2 cellular contexts compared by ENCODE assay signal in genomic region chr7:143816471-143817140, GRCh38. TPM values are rescaled to one million over a fixed set of nuclear protein-coding genes. Genes with fewer than 3 reads are reported as not detected.
"Had no signal": no experiment of that assay in that cellular context is flagged by ENCODE, and none has a peak within 500 bp of the region (broad histone marks: within the 10 kb centered on the region; RNA-seq: fewer than 3 reads in every experiment).

No MANE protein-coding gene starts in this region.

RNA-seq across cellular contexts. Expression of gene CTAGE6, which starts 59.1 kb away (rescaled TPM):
- total RNA-seq: neural crest cell, right atrium auricular region had no signal
